In genomic region chr2:223935459-223936125, GRCh38 we compare ENCODE assay signal across 28 cellular contexts. TPM values are rescaled to one million over a fixed set of nuclear protein-coding genes. Genes with fewer than 3 reads are reported as not detected.
DNase-seq lines count a peak whose midpoint lies in the region; ATAC-seq and TF ChIP-seq lines count a peak whose summit lies in the region.
"Had no signal": no experiment of that assay in that cellular context is flagged by ENCODE, and none has a peak within 500 bp of the region (broad histone marks: within the 10 kb centered on the region; RNA-seq: fewer than 3 reads in every experiment).

No MANE protein-coding gene starts in this region.

- peaks cover 30% of the 10 kb centered on the region for H3K36me3 Mint-ChIP-seq in activated CD4-positive, alpha-beta T cell treated with anti-CD3 and anti-CD28 coated beads for 36 hours (ENCODE audit: low read depth)
- H3K36me3 Mint-ChIP-seq in CD4-positive, alpha-beta memory T cell = peaks cover 4 to 6% of the 10 kb centered on the region in 2 donors
- peaks cover 18% of the 10 kb centered on the region for H3K36me3 Mint-ChIP-seq in activated CD8-positive, alpha-beta T cell treated with anti-CD3 and anti-CD28 coated beads for 36 hours (ENCODE audit: low read depth)
- H3K36me3 Mint-ChIP-seq in memory B cell = peaks cover 7% of the 10 kb centered on the region

- no peaks in the 10 kb centered on the region for H3K36me3 ChIP-seq in CD4-positive, alpha-beta memory T cell (ENCODE audit: insufficient read depth, low read length)
- H3K36me3 ChIP-seq: adrenal gland, BE2C, right atrium auricular region, upper lobe of right lung had no signal

- DNase-seq in activated CD4-positive, alpha-beta T cell treated with anti-CD3 and anti-CD28 coated beads for 36 hours = no peak
- DNase-seq in activated CD4-positive, alpha-beta T cell treated with anti-CD3 and anti-CD28 coated beads, Interleukin-2, amount 50 U/mL, for 1 hour = no peak
- no peak for DNase-seq in CD4-positive, alpha-beta memory T cell
- DNase-seq in activated CD8-positive, alpha-beta T cell treated with anti-CD3 and anti-CD28 coated beads for 36 hours = no peak
- no peak for DNase-seq in memory B cell (ENCODE audit: low spot score in 2 of 2)
- no peak for DNase-seq in stimulated activated CD4-positive, alpha-beta T cell treated with anti-CD3 and anti-CD28 coated beads, Interleukin-2, amount 100 ng/mL, for 48 hours
- DNase-seq in caudate nucleus (lab: John Stamatoyannopoulos, UW) = no peak
- DNase-seq: 8988T; activated CD4-positive, alpha-beta T cell treated with anti-CD3 and anti-CD28 coated beads, Interleukin-2, amount 50 U/mL, for 4 hours; activated T-cell treated with anti-CD3 and anti-CD28 coated beads, Interleukin-2, amount 50 U/mL, for 48 hours; adrenal gland; BE2C; Calu3; cortex of kidney; EL; glutamatergic neuron; GOT3; left cardiac atrium; naive B cell; NCI-H1105 treated with DMSO at 0.1 percent for 48 hours; NCI-H2081 treated with DMSO at 0.1 percent for 48 hours; NCI-H446; PC-3; SHP77 treated with DMSO at 0.1 percent for 48 hours; stimulated activated CD4-positive, alpha-beta T cell treated with anti-CD3 and anti-CD28 coated beads, Interleukin-4, amount 100 ng/mL, for 4 hours; upper lobe of right lung had no signal

- no peak overlapping the region for H3K4me3 ChIP-seq in CD4-positive, alpha-beta memory T cell (ENCODE audit: low read length in 2 of 2)
- H3K4me3 ChIP-seq: adrenal gland, right atrium auricular region, upper lobe of right lung had no signal

- no peaks in the 10 kb centered on the region for H3K9me3 ChIP-seq in CD4-positive, alpha-beta memory T cell (ENCODE audit: control insufficient read depth in 1 of 2, low read length in 2 of 2)
- H3K9me3 ChIP-seq: adrenal gland, BE2C, right atrium auricular region, upper lobe of right lung had no signal

- H3K27me3 Mint-ChIP-seq in activated CD4-positive, alpha-beta T cell treated with anti-CD3 and anti-CD28 coated beads for 36 hours = no peaks in the 10 kb centered on the region
- H3K27me3 Mint-ChIP-seq in CD4-positive, alpha-beta memory T cell = no peaks in the 10 kb centered on the region
- no peaks in the 10 kb centered on the region for H3K27me3 Mint-ChIP-seq in activated CD8-positive, alpha-beta T cell treated with anti-CD3 and anti-CD28 coated beads for 36 hours
- no peaks in the 10 kb centered on the region for H3K27me3 Mint-ChIP-seq in memory B cell
- H3K27me3 Mint-ChIP-seq: naive B cell had no signal

- H3K27ac Mint-ChIP-seq in activated CD4-positive, alpha-beta T cell treated with anti-CD3 and anti-CD28 coated beads for 36 hours = peak overlapping the region; percentile 22
- peak overlapping the region in 4 of 7 donors; percentile 2 to 58 (median 40) for H3K27ac Mint-ChIP-seq in CD4-positive, alpha-beta memory T cell
- peak overlapping the region; percentile 47 for H3K27ac Mint-ChIP-seq in activated CD8-positive, alpha-beta T cell treated with anti-CD3 and anti-CD28 coated beads for 36 hours
- peak overlapping the region; percentile 38 for H3K27ac Mint-ChIP-seq in memory B cell

- CTCF ChIA-PET in activated CD4-positive, alpha-beta T cell treated with anti-CD3 and anti-CD28 coated beads for 36 hours (lab: Charles Lee) = interaction anchor here (1.6 kb wide), 1 partner anchor 14 kb away, joined by 4 read pairs; no protein-coding TSS in a partner anchor
- CTCF ChIA-PET in CD4-positive, alpha-beta memory T cell (lab: Charles Lee; ENCODE audit: partially characterized antibody) = interaction anchor here (0.8 kb wide), 1 partner anchor 59 kb away, joined by 3 read pairs; no protein-coding TSS in a partner anchor
- CTCF ChIA-PET in activated CD8-positive, alpha-beta T cell treated with anti-CD3 and anti-CD28 coated beads for 36 hours (lab: Charles Lee) = interaction anchor here (1.9 kb wide), 1 partner anchor 35 kb away, joined by 7 read pairs; no protein-coding TSS in a partner anchor

- intact Hi-C loops in activated CD4-positive, alpha-beta T cell treated with anti-CD3 and anti-CD28 coated beads for 36 hours (cut with DNase I, micrococcal nuclease) = loop anchor here (2.0 to 5.0 kb wide), 3 partner anchors 38 to 121 kb away; no protein-coding TSS in a partner anchor
- intact Hi-C loops in CD4-positive, alpha-beta memory T cell (cut with micrococcal nuclease) = no loop called here
- intact Hi-C loops in activated CD8-positive, alpha-beta T cell treated with anti-CD3 and anti-CD28 coated beads for 36 hours (cut with micrococcal nuclease) = no loop called here

- peaks cover 61% of the 10 kb centered on the region for H3K4me1 ChIP-seq in CD4-positive, alpha-beta memory T cell (ENCODE audit: insufficient read depth, low read length)

- no peaks in the 10 kb centered on the region for H3K27me3 ChIP-seq in CD4-positive, alpha-beta memory T cell (ENCODE audit: insufficient read depth, low read length)
- H3K27me3 ChIP-seq: adrenal gland, BE2C, right atrium auricular region, upper lobe of right lung had no signal

- no peak overlapping the region for H3K27ac ChIP-seq in CD4-positive, alpha-beta memory T cell (ENCODE audit: low read depth, low read length)
- no peak overlapping the region for H3K27ac ChIP-seq in caudate nucleus (ENCODE audit: low read depth, low read length)
- H3K27ac ChIP-seq: adrenal gland, upper lobe of right lung had no signal

- no peak for ATAC-seq in activated CD4-positive, alpha-beta T cell treated with anti-CD3 and anti-CD28 coated beads for 36 hours
- ATAC-seq in activated CD8-positive, alpha-beta T cell treated with anti-CD3 and anti-CD28 coated beads for 36 hours = no peak
- ATAC-seq in memory B cell (ENCODE audit: low read depth) (no peak), GM21737 (IDR thresholded peaks at IDR 0.05; ENCODE audit: unreplicated experiment) (no peak)
- ATAC-seq: left cardiac atrium, PC-3, upper lobe of right lung had no signal

- peaks cover 75% of the 10 kb centered on the region for H3K4me1 Mint-ChIP-seq in activated CD4-positive, alpha-beta T cell treated with anti-CD3 and anti-CD28 coated beads for 36 hours
- peaks cover 41 to 85% (median 58%) of the 10 kb centered on the region in 4 donors for H3K4me1 Mint-ChIP-seq in CD4-positive, alpha-beta memory T cell
- peaks cover 71% of the 10 kb centered on the region for H3K4me1 Mint-ChIP-seq in activated CD8-positive, alpha-beta T cell treated with anti-CD3 and anti-CD28 coated beads for 36 hours (ENCODE audit: low read depth)
- peaks cover 33% of the 10 kb centered on the region for H3K4me1 Mint-ChIP-seq in memory B cell

- POLR2A ChIA-PET in activated CD4-positive, alpha-beta T cell treated with anti-CD3 and anti-CD28 coated beads for 36 hours (lab: Charles Lee) = no interaction called here
- POLR2A ChIA-PET in CD4-positive, alpha-beta memory T cell (lab: Charles Lee; ENCODE audit: partially characterized antibody) = interaction anchor here (2.2 kb wide), 1 partner anchor 10 kb away, joined by 12 read pairs; the partner anchor contains the start of gene WDFY1
- POLR2A ChIA-PET in activated CD8-positive, alpha-beta T cell treated with anti-CD3 and anti-CD28 coated beads for 36 hours (lab: Charles Lee) = interaction anchor here (1.0 to 1.1 kb wide), 3 partner anchors 11 to 33 kb away, joined by 3 read pairs; no protein-coding TSS in a partner anchor

- H3K9me3 Mint-ChIP-seq in activated CD4-positive, alpha-beta T cell treated with anti-CD3 and anti-CD28 coated beads for 36 hours (ENCODE audit: low read depth) = peaks cover 2% of the 10 kb centered on the region
- no peaks in the 10 kb centered on the region for H3K9me3 Mint-ChIP-seq in CD4-positive, alpha-beta memory T cell
- peaks cover 16% of the 10 kb centered on the region for H3K9me3 Mint-ChIP-seq in activated CD8-positive, alpha-beta T cell treated with anti-CD3 and anti-CD28 coated beads for 36 hours
- H3K9me3 Mint-ChIP-seq in memory B cell = no peaks in the 10 kb centered on the region

- H3K4me3 Mint-ChIP-seq in activated CD4-positive, alpha-beta T cell treated with anti-CD3 and anti-CD28 coated beads for 36 hours = no peak overlapping the region
- peak overlapping the region in 5 of 8 donors; percentile 1 to 49 (median 3) for H3K4me3 Mint-ChIP-seq in CD4-positive, alpha-beta memory T cell
- H3K4me3 Mint-ChIP-seq in activated CD8-positive, alpha-beta T cell treated with anti-CD3 and anti-CD28 coated beads for 36 hours = no peak overlapping the region
- H3K4me3 Mint-ChIP-seq in memory B cell = no peak overlapping the region
- H3K4me3 Mint-ChIP-seq: naive B cell had no signal

- no peak for TF ChIP-seq CTCF in activated CD8-positive, alpha-beta T cell treated with anti-CD3 and anti-CD28 coated beads for 36 hours (IDR thresholded peaks at IDR 0.05)

RNA-seq across cellular contexts. Expression of gene WDFY1, which starts 9.5 kb away (rescaled TPM):
- total RNA-seq in activated CD4-positive, alpha-beta T cell treated with anti-CD3 and anti-CD28 coated beads for 36 hours = 10 to 100 TPM; 33.6 to 37.5 TPM
- total RNA-seq in CD4-positive, alpha-beta memory T cell = 10 to 100 TPM; 31.5 to 37.7 TPM
- 10 to 100 TPM; 26.5 to 30.9 TPM for polyA plus RNA-seq in CD4-positive, alpha-beta memory T cell
- total RNA-seq in activated CD8-positive, alpha-beta T cell treated with anti-CD3 and anti-CD28 coated beads for 36 hours = 10 to 100 TPM; 20.8 to 23.1 TPM

RNA-seq across cellular contexts. Expression of gene MRPL44, which starts 21.7 kb away (rescaled TPM):
- 10 to 100 TPM; 37.5 to 39.7 TPM for total RNA-seq in activated CD4-positive, alpha-beta T cell treated with anti-CD3 and anti-CD28 coated beads for 36 hours
- total RNA-seq in CD4-positive, alpha-beta memory T cell = 10 to 100 TPM; 20.1 to 22.1 TPM
- 10 to 100 TPM; 26.5 to 45.2 TPM for polyA plus RNA-seq in CD4-positive, alpha-beta memory T cell
- 10 to 100 TPM; 37.8 to 40.4 TPM for total RNA-seq in activated CD8-positive, alpha-beta T cell treated with anti-CD3 and anti-CD28 coated beads for 36 hours

Comparison
In these comparisons a context has a peak if more than half of its experiments do, and no peak if none do; other contexts are left out.
1. H3K4me3 Mint-ChIP-seq: peak in CD4-positive, alpha-beta memory T cell (5 of 8); none in activated CD4-positive, alpha-beta T cell treated with anti-CD3 and anti-CD28 coated beads for 36 hours (single experiment), activated CD8-positive, alpha-beta T cell treated with anti-CD3 and anti-CD28 coated beads for 36 hours (single experiment) and memory B cell (single experiment).
2. intact Hi-C loops: an anchor here in activated CD4-positive, alpha-beta T cell treated with anti-CD3 and anti-CD28 coated beads for 36 hours (2.0 to 5.0 kb wide); none called in CD4-positive, alpha-beta memory T cell and activated CD8-positive, alpha-beta T cell treated with anti-CD3 and anti-CD28 coated beads for 36 hours.
3. Peak in every context shown above with its lines, with median percentiles within 50 percentile points of each other: H3K27ac Mint-ChIP-seq.